ENCODE assay signal across 1 cellular context in genomic region chr16:67441907-67442306, GRCh38.
A peak's percentile ranks its signal among the peaks of the same experiment; 100 is the strongest.
TF ChIP-seq lines count a peak whose summit lies in the region.

No MANE protein-coding gene starts in this region.

TF ChIP-seq in HEK293, 187 proteins besides CTCF, POLR2A, EP300 and RAD21 (continued from another document):
- TF ChIP-seq, protein P1, sequence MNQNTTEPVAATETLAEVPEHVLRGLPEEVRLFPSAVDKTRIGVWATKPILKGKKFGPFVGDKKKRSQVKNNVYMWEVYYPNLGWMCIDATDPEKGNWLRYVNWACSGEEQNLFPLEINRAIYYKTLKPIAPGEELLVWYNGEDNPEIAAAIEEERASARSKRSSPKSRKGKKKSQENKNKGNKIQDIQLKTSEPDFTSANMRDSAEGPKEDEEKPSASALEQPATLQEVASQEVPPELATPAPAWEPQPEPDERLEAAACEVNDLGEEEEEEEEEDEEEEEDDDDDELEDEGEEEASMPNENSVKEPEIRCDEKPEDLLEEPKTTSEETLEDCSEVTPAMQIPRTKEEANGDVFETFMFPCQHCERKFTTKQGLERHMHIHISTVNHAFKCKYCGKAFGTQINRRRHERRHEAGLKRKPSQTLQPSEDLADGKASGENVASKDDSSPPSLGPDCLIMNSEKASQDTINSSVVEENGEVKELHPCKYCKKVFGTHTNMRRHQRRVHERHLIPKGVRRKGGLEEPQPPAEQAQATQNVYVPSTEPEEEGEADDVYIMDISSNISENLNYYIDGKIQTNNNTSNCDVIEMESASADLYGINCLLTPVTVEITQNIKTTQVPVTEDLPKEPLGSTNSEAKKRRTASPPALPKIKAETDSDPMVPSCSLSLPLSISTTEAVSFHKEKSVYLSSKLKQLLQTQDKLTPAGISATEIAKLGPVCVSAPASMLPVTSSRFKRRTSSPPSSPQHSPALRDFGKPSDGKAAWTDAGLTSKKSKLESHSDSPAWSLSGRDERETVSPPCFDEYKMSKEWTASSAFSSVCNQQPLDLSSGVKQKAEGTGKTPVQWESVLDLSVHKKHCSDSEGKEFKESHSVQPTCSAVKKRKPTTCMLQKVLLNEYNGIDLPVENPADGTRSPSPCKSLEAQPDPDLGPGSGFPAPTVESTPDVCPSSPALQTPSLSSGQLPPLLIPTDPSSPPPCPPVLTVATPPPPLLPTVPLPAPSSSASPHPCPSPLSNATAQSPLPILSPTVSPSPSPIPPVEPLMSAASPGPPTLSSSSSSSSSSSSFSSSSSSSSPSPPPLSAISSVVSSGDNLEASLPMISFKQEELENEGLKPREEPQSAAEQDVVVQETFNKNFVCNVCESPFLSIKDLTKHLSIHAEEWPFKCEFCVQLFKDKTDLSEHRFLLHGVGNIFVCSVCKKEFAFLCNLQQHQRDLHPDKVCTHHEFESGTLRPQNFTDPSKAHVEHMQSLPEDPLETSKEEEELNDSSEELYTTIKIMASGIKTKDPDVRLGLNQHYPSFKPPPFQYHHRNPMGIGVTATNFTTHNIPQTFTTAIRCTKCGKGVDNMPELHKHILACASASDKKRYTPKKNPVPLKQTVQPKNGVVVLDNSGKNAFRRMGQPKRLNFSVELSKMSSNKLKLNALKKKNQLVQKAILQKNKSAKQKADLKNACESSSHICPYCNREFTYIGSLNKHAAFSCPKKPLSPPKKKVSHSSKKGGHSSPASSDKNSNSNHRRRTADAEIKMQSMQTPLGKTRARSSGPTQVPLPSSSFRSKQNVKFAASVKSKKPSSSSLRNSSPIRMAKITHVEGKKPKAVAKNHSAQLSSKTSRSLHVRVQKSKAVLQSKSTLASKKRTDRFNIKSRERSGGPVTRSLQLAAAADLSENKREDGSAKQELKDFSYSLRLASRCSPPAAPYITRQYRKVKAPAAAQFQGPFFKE (tag by site-specific recombination; IDR thresholded peaks at IDR 0.05; ENCODE audit: borderline replicate concordance) = no peak
- TF ChIP-seq PRDM10 (tag by site-specific recombination; IDR thresholded peaks at IDR 0.05) (peak; percentile 46), ZNF558 (tag by site-specific recombination; IDR thresholded peaks at IDR 0.05) (no peak), GLI2 (tag by site-specific recombination; IDR thresholded peaks at IDR 0.05; ENCODE audit: borderline replicate concordance, low read depth) (no peak)
- TF ChIP-seq, protein P2, sequence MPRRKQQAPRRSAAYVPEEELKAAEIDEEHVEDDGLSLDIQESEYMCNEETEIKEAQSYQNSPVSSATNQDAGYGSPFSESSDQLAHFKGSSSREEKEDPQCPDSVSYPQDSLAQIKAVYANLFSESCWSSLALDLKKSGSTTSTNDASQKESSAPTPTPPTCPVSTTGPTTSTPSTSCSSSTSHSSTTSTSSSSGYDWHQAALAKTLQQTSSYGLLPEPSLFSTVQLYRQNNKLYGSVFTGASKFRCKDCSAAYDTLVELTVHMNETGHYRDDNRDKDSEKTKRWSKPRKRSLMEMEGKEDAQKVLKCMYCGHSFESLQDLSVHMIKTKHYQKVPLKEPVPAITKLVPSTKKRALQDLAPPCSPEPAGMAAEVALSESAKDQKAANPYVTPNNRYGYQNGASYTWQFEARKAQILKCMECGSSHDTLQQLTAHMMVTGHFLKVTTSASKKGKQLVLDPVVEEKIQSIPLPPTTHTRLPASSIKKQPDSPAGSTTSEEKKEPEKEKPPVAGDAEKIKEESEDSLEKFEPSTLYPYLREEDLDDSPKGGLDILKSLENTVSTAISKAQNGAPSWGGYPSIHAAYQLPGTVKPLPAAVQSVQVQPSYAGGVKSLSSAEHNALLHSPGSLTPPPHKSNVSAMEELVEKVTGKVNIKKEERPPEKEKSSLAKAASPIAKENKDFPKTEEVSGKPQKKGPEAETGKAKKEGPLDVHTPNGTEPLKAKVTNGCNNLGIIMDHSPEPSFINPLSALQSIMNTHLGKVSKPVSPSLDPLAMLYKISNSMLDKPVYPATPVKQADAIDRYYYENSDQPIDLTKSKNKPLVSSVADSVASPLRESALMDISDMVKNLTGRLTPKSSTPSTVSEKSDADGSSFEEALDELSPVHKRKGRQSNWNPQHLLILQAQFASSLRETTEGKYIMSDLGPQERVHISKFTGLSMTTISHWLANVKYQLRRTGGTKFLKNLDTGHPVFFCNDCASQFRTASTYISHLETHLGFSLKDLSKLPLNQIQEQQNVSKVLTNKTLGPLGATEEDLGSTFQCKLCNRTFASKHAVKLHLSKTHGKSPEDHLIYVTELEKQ (tag by site-specific recombination; IDR thresholded peaks at IDR 0.05; ENCODE audit: borderline replicate concordance) = no peak
